Comparison of ENCODE assay signal across 9 cellular contexts in the genomic region with DNA sequence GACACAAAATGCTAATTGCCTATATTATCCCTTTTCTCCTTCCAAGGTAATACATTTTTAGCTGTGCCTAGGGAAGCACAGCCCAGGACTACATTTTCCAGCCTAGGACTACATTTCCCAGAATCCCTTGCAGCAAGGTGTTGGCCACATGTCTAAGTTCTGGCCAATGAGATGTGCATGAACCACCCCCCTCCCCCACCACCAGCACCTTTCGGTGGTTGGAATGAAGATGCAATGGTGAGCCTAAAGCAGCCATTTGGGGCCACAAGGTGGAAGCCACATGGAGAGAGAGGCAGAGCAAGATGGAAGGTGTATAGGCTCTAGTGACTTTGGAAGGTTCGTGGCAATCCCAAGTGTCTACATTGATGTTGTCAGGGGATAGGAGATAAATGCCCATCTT. TPM values are rescaled to one million over a fixed set of nuclear protein-coding genes. Genes with fewer than 3 reads are reported as not detected.
DNase-seq lines count a peak whose midpoint lies in the region; ATAC-seq and TF ChIP-seq lines count a peak whose summit lies in the region.
"Had no signal": no experiment of that assay in that cellular context is flagged by ENCODE, and none has a peak within 500 bp of the region (broad histone marks: within the 10 kb centered on the region; RNA-seq: fewer than 3 reads in every experiment).

No MANE protein-coding gene starts in this region.

- H3K36me3 ChIP-seq in NT2/D1 (ENCODE audit: insufficient read depth, insufficient read length, low read length), result peaks cover 3% of the 10 kb centered on the region
- H3K36me3 ChIP-seq in testis (ENCODE audit: low read depth, missing control alignments), result no peaks in the 10 kb centered on the region
- no peaks in the 10 kb centered on the region for H3K36me3 ChIP-seq in spleen

- WGBS in testis, 2 donors, result 72 to 77% methylated on average over 2 of the region's 2 CpGs
- WGBS in spleen, 5 donors, result 65 to 77% (median 72%) methylated on average over 2 of the region's 2 CpGs

- H3K27ac ChIP-seq in testis (no peak overlapping the region), spleen (no peak overlapping the region)

- no peak overlapping the region for H3K4me3 ChIP-seq in NT2/D1 (ENCODE audit: insufficient read length, low read depth)
- no peak overlapping the region for H3K4me3 ChIP-seq in choroid plexus epithelial cell (ENCODE audit: low read depth, low read length)
- no peak overlapping the region for H3K4me3 ChIP-seq in testis
- H3K4me3 ChIP-seq in spleen, result no peak overlapping the region

- ATAC-seq in GM19452 (IDR thresholded peaks at IDR 0.05; ENCODE audit: unreplicated experiment), result no peak

- intact Hi-C loops in testis (cut with DNase I; ENCODE audit: low total_unique reads), result no loop called here
- intact Hi-C loops in spleen (cut with DNase I; ENCODE audit: low total_unique reads), result no loop called here

- H3K9ac ChIP-seq in NT2/D1 (ENCODE audit: insufficient read length, low read depth), result no peak overlapping the region

- TF ChIP-seq POLR2A in testis (IDR thresholded peaks at IDR 0.05) (no peak), spleen (IDR thresholded peaks at IDR 0.05) (no peak)

- TF ChIP-seq CTCF in choroid plexus epithelial cell (conservative IDR thresholded peaks at IDR 0.05; ENCODE audit: low read depth, low read length) (no peak), testis (IDR thresholded peaks at IDR 0.05) (no peak), spleen (IDR thresholded peaks at IDR 0.05 in 8 of 11, conservative IDR thresholded peaks at IDR 0.05 in 3 of 11) (no peak)

- H3K4me1 ChIP-seq in NT2/D1 (ENCODE audit: insufficient read depth, insufficient read length) (peaks cover 6% of the 10 kb centered on the region), testis (no peaks in the 10 kb centered on the region), spleen (peaks cover 0 to 6% (median 0%) of the 10 kb centered on the region in 6 donors)

- peak; percentile 35 for DNase-seq in stimulated activated CD4-positive, alpha-beta T cell treated with anti-CD3 and anti-CD28 coated beads, Interleukin-1b, Interleukin-23, amount 100 ng/mL, for 48 hours
- no peak for DNase-seq in stimulated activated CD4-positive, alpha-beta T cell treated with anti-CD3 and anti-CD28 coated beads, Interleukin-4, amount 100 ng/mL, for 1 hour
- peak; percentile 68 for DNase-seq in NT2/D1 (ENCODE audit: low read depth, low spot score)
- peak; percentile 69 for DNase-seq in choroid plexus epithelial cell (ENCODE audit: low read depth)
- peak; percentile 62 for DNase-seq in testis
- DNase-seq in retina, result no peak
- DNase-seq in spleen, result no peak
- DNase-seq: GDM1 had no signal

- H3K27me3 ChIP-seq in NT2/D1 (ENCODE audit: insufficient read depth, insufficient read length) (no peaks in the 10 kb centered on the region), testis (no peaks in the 10 kb centered on the region), spleen (replicated peaks in 1 of 7) (peaks cover 0 to 19% (median 0%) of the 10 kb centered on the region in 7 donors)

- H3K9me3 ChIP-seq in NT2/D1 (ENCODE audit: insufficient read depth, low read length), result no peaks in the 10 kb centered on the region
- H3K9me3 ChIP-seq in testis, result no peaks in the 10 kb centered on the region
- H3K9me3 ChIP-seq in spleen, result no peaks in the 10 kb centered on the region

RNA-seq across cellular contexts. Expression of a gene that starts 16.2 kb away (rescaled TPM):
- 1 to 10 TPM; 2.6 to 3.2 TPM for total RNA-seq in testis
- 1.2 TPM for polyA plus RNA-seq in testis (ENCODE audit: insufficient read depth, low read depth, low replicate concordance)
- 10 to 100 TPM in 1 of 7 donors, 1 to 10 TPM in 6; 2.9 to 10.7 (median 5.1) TPM for total RNA-seq in spleen
- polyA plus RNA-seq in spleen, result 1 to 10 TPM in 2 of 3 donors, under 1 TPM in 1; 0.73 to 6.2 (median 1.7) TPM

RNA-seq across cellular contexts. Expression of a gene that starts 47.4 kb away (rescaled TPM):
- total RNA-seq in testis, result 100 to 1,000 TPM in 1 of 2 donors, 10 to 100 TPM in 1; 95.5 to 106 TPM
- 123 TPM for polyA plus RNA-seq in testis (ENCODE audit: insufficient read depth, low read depth, low replicate concordance)
- 10 to 100 TPM; 33.4 to 63.1 (median 45.6) TPM for total RNA-seq in spleen
- polyA plus RNA-seq in spleen, result 10 to 100 TPM; 15.0 to 15.9 (median 15.0) TPM

Comparison
In these comparisons a context has a peak if more than half of its experiments do, and no peak if none do; other contexts are left out.
1. DNase-seq: peak in stimulated activated CD4-positive, alpha-beta T cell treated with anti-CD3 and anti-CD28 coated beads, Interleukin-1b, Interleukin-23, amount 100 ng/mL, for 48 hours (single experiment), NT2/D1 (single experiment), choroid plexus epithelial cell (single experiment) and testis (single experiment); none in stimulated activated CD4-positive, alpha-beta T cell treated with anti-CD3 and anti-CD28 coated beads, Interleukin-4, amount 100 ng/mL, for 1 hour (single experiment), retina (single experiment) and spleen (single experiment).